Comparison of ENCODE assay signal across 11 cellular contexts in the genomic region with DNA sequence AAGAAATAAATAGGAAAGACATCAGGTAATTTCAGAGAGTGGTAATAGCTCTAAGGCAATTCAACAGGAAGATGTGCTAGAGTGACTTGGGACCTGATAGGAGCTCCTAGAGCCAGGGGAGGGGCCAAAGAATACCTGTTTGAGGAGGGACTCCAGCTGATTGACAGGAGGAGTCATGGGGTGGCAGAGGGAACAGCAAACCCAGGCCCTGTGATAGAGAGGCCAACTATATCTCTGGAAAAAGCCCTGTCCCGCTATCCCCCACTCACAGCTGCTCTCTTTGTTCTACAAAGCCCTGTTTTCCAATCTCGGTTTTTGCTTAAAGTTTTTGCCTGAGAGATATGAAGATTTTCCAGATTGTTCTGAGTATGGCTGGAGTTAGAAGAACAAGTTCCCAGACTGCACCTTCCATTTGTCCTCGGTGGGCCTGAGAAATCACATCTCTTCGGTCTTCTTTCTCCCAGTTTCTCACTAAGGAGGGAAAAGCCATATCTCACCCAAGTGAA. TPM values are rescaled to one million over a fixed set of nuclear protein-coding genes. Genes with fewer than 3 reads are reported as not detected.
DNase-seq lines count a peak whose midpoint lies in the region; ATAC-seq and TF ChIP-seq lines count a peak whose summit lies in the region.
"Had no signal": no experiment of that assay in that cellular context is flagged by ENCODE, and none has a peak within 500 bp of the region (broad histone marks: within the 10 kb centered on the region; RNA-seq: fewer than 3 reads in every experiment).

No MANE protein-coding gene starts in this region.

- POLR2A ChIA-PET in activated CD4-positive, alpha-beta T cell treated with anti-CD3 and anti-CD28 coated beads for 36 hours (lab: Charles Lee) = no interaction called here
- POLR2A ChIA-PET in HEK293 (lab: Yijun Ruan, JAX) = no interaction called here

- no peak overlapping the region for H3K27ac Mint-ChIP-seq in activated CD4-positive, alpha-beta T cell treated with anti-CD3 and anti-CD28 coated beads for 36 hours
- peak overlapping the region; percentile 14 for H3K27ac Mint-ChIP-seq in T-helper 17 cell
- no peak overlapping the region for H3K27ac Mint-ChIP-seq in stimulated activated effector memory CD8-positive, alpha-beta T cell treated with anti-CD3 and anti-CD28 coated beads, Interleukin-12 subunit alpha, Interleukin-12 subunit beta, amount 100 ng/mL, for 72 hours

- H3K9me3 ChIP-seq in HEK293 (ENCODE audit: control insufficient read depth, insufficient read depth, low read depth, low read length) (no peaks in the 10 kb centered on the region), T-helper 17 cell (ENCODE audit: control insufficient read depth, low read length, poor library complexity, severe bottlenecking) (no peaks in the 10 kb centered on the region)

- ATAC-seq in activated CD4-positive, alpha-beta T cell treated with anti-CD3 and anti-CD28 coated beads for 36 hours = peak; percentile 62
- peak; percentile 58 for ATAC-seq in T-helper 17 cell
- peak; percentile 51 for ATAC-seq in stimulated activated effector memory CD8-positive, alpha-beta T cell treated with anti-CD3 and anti-CD28 coated beads, Interleukin-12 subunit alpha, Interleukin-12 subunit beta, amount 100 ng/mL, for 72 hours

- no peaks in the 10 kb centered on the region for H3K36me3 Mint-ChIP-seq in activated CD4-positive, alpha-beta T cell treated with anti-CD3 and anti-CD28 coated beads for 36 hours (ENCODE audit: low read depth)
- no peaks in the 10 kb centered on the region for H3K36me3 Mint-ChIP-seq in T-helper 17 cell (ENCODE audit: low read depth)
- no peaks in the 10 kb centered on the region for H3K36me3 Mint-ChIP-seq in stimulated activated effector memory CD8-positive, alpha-beta T cell treated with anti-CD3 and anti-CD28 coated beads, Interleukin-12 subunit alpha, Interleukin-12 subunit beta, amount 100 ng/mL, for 72 hours

- DNase-seq in activated CD4-positive, alpha-beta T cell treated with anti-CD3 and anti-CD28 coated beads for 36 hours = no peak
- no peak for DNase-seq in activated CD4-positive, alpha-beta T cell treated with anti-CD3 and anti-CD28 coated beads, Interleukin-2, amount 50 U/mL, for 1 hour
- no peak for DNase-seq in T-helper 17 cell
- DNase-seq in stimulated activated effector memory CD8-positive, alpha-beta T cell treated with anti-CD3 and anti-CD28 coated beads, Interleukin-12 subunit alpha, Interleukin-12 subunit beta, amount 100 ng/mL, for 72 hours (ENCODE audit: low spot score in 2 of 2) = no peak
- DNase-seq in DMS 273 treated with DMSO at 0.1 percent for 48 hours (lab: John Stamatoyannopoulos, UW) = no peak
- no peak for DNase-seq in glomerular visceral epithelial cell (ENCODE audit: extremely low spot score)
- no peak for DNase-seq in effector CD8-positive, alpha-beta T cell (lab: John Stamatoyannopoulos, UW)

- intact Hi-C loops in activated CD4-positive, alpha-beta T cell treated with anti-CD3 and anti-CD28 coated beads for 36 hours (cut with DNase I, micrococcal nuclease) = no loop called here

- no peaks in the 10 kb centered on the region for H3K4me1 ChIP-seq in HEK293 (ENCODE audit: control insufficient read depth, insufficient read depth, low read length)

- no peak overlapping the region for H3K4me3 ChIP-seq in HEK293 (ENCODE audit: low read depth, low read length)

- CTCF ChIA-PET in activated CD4-positive, alpha-beta T cell treated with anti-CD3 and anti-CD28 coated beads for 36 hours (lab: Charles Lee) = interaction anchor here (0.6 to 1.6 kb wide), 2 partner anchors 10 to 464 kb away, joined by 3 to 12 read pairs; no protein-coding TSS in a partner anchor
- CTCF ChIA-PET in HEK293 (lab: Yijun Ruan, JAX) = interaction anchor here (0.5 kb wide), 1 partner anchor 346 kb away, joined by 3 read pairs; no protein-coding TSS in a partner anchor

- H3K4me3 Mint-ChIP-seq in activated CD4-positive, alpha-beta T cell treated with anti-CD3 and anti-CD28 coated beads for 36 hours = no peak overlapping the region
- H3K4me3 Mint-ChIP-seq in T-helper 17 cell = no peak overlapping the region
- H3K4me3 Mint-ChIP-seq in stimulated activated effector memory CD8-positive, alpha-beta T cell treated with anti-CD3 and anti-CD28 coated beads, Interleukin-12 subunit alpha, Interleukin-12 subunit beta, amount 100 ng/mL, for 72 hours = no peak overlapping the region
- H3K4me3 Mint-ChIP-seq: central memory CD8-positive, alpha-beta T cell; neural crest cell had no signal

- H3K27ac ChIP-seq in HEK293 (ENCODE audit: extremely low read depth, low read depth, low read length) = no peak overlapping the region
- H3K27ac ChIP-seq: RWPE1 had no signal

- H3K27me3 Mint-ChIP-seq in activated CD4-positive, alpha-beta T cell treated with anti-CD3 and anti-CD28 coated beads for 36 hours = no peaks in the 10 kb centered on the region
- H3K27me3 Mint-ChIP-seq in T-helper 17 cell = no peaks in the 10 kb centered on the region
- H3K27me3 Mint-ChIP-seq: central memory CD8-positive, alpha-beta T cell had no signal

- peaks cover 16% of the 10 kb centered on the region for H3K4me1 Mint-ChIP-seq in activated CD4-positive, alpha-beta T cell treated with anti-CD3 and anti-CD28 coated beads for 36 hours
- peaks cover 21% of the 10 kb centered on the region for H3K4me1 Mint-ChIP-seq in T-helper 17 cell
- peaks cover 15% of the 10 kb centered on the region for H3K4me1 Mint-ChIP-seq in stimulated activated effector memory CD8-positive, alpha-beta T cell treated with anti-CD3 and anti-CD28 coated beads, Interleukin-12 subunit alpha, Interleukin-12 subunit beta, amount 100 ng/mL, for 72 hours
- H3K4me1 Mint-ChIP-seq: neural crest cell had no signal

- H3K9me3 Mint-ChIP-seq in activated CD4-positive, alpha-beta T cell treated with anti-CD3 and anti-CD28 coated beads for 36 hours (ENCODE audit: low read depth) = no peaks in the 10 kb centered on the region
- H3K9me3 Mint-ChIP-seq in stimulated activated effector memory CD8-positive, alpha-beta T cell treated with anti-CD3 and anti-CD28 coated beads, Interleukin-12 subunit alpha, Interleukin-12 subunit beta, amount 100 ng/mL, for 72 hours = no peaks in the 10 kb centered on the region
- H3K9me3 Mint-ChIP-seq: central memory CD8-positive, alpha-beta T cell had no signal

- H3K36me3 ChIP-seq in HEK293 (ENCODE audit: control insufficient read depth in 2 of 2, insufficient read depth in 1 of 2, low read length in 2 of 2) = no peaks in the 10 kb centered on the region

- TF ChIP-seq CTCF in HEK293 (tag by site-specific recombination; IDR thresholded peaks at IDR 0.05) = no peak

TF ChIP-seq in HEK293, 187 proteins besides CTCF, POLR2A, EP300 and RAD21:
- TF ChIP-seq ZNF157 (tag by site-specific recombination; IDR thresholded peaks at IDR 0.05) (no peak), ZNF341 (tag by site-specific recombination; IDR thresholded peaks at IDR 0.05; ENCODE audit: low read depth) (peak; percentile 79)
- TF ChIP-seq, protein P1, sequence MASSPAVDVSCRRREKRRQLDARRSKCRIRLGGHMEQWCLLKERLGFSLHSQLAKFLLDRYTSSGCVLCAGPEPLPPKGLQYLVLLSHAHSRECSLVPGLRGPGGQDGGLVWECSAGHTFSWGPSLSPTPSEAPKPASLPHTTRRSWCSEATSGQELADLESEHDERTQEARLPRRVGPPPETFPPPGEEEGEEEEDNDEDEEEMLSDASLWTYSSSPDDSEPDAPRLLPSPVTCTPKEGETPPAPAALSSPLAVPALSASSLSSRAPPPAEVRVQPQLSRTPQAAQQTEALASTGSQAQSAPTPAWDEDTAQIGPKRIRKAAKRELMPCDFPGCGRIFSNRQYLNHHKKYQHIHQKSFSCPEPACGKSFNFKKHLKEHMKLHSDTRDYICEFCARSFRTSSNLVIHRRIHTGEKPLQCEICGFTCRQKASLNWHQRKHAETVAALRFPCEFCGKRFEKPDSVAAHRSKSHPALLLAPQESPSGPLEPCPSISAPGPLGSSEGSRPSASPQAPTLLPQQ (tag by site-specific recombination; IDR thresholded peaks at IDR 0.05) = no peak
- TF ChIP-seq, protein P2, sequence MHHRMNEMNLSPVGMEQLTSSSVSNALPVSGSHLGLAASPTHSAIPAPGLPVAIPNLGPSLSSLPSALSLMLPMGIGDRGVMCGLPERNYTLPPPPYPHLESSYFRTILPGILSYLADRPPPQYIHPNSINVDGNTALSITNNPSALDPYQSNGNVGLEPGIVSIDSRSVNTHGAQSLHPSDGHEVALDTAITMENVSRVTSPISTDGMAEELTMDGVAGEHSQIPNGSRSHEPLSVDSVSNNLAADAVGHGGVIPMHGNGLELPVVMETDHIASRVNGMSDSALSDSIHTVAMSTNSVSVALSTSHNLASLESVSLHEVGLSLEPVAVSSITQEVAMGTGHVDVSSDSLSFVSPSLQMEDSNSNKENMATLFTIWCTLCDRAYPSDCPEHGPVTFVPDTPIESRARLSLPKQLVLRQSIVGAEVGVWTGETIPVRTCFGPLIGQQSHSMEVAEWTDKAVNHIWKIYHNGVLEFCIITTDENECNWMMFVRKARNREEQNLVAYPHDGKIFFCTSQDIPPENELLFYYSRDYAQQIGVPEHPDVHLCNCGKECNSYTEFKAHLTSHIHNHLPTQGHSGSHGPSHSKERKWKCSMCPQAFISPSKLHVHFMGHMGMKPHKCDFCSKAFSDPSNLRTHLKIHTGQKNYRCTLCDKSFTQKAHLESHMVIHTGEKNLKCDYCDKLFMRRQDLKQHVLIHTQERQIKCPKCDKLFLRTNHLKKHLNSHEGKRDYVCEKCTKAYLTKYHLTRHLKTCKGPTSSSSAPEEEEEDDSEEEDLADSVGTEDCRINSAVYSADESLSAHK (tag by site-specific recombination; IDR thresholded peaks at IDR 0.05) = no peak

RNA-seq across cellular contexts. Expression of a gene that starts 9.0 kb away (rescaled TPM):
- total RNA-seq in activated CD4-positive, alpha-beta T cell treated with anti-CD3 and anti-CD28 coated beads for 36 hours = 10 to 100 TPM; 65.6 to 68.2 TPM
- 100 to 1,000 TPM; 103 TPM for total RNA-seq in T-helper 17 cell

RNA-seq across cellular contexts. Expression of a gene that starts 37.8 kb away (rescaled TPM):
- total RNA-seq in activated CD4-positive, alpha-beta T cell treated with anti-CD3 and anti-CD28 coated beads for 36 hours = 1 to 10 TPM; 1.5 to 2.0 TPM
- total RNA-seq in T-helper 17 cell = 1 to 10 TPM; 1.4 to 3.8 TPM
